In the genomic region with DNA sequence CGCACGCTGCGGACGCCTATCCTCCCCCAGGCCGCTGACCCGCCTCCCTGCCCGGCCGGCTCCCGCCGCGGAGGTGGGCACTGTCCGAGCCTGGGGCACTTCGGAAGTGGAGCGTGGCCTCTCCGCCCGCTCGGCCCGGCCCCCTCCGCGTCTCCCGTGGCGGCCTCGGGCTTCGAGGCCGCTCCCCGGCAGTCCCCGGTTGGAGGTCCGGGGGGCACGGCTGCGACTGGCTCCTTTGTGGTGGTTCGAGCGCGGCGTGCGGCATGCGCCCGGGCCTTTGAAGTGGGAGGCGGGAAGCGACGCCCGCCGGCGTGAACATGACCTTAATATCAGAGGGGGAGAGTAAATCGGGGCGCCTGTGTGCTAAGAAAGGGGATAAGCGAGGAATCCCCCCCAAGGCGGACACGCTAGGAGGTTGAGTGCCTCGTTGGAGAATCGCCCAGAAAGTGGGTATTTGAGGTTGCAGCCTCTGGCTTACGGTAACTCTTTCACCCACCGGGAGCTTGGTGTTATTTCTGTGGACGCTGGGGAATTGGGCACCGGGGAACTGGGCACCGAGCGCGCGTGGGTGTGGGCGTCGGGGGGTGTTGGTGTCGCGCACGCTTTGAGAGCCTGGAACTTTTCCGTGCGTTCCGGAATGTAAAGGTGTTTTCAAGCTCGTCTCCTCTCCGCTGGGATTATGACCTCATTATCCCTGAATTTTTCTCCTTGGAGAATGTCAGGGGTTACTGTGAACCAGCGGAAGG, we compare ENCODE assay signal across 8 cellular contexts. TPM values are rescaled to one million over a fixed set of nuclear protein-coding genes. Genes with fewer than 3 reads are reported as not detected.
A peak's percentile ranks its signal among the peaks of the same experiment; 100 is the strongest.
DNase-seq lines count a peak whose midpoint lies in the region; ATAC-seq and TF ChIP-seq lines count a peak whose summit lies in the region.

No MANE protein-coding gene starts in this region.

- in situ Hi-C loops in T47D (cut with HindIII; ENCODE audit: low pct_unique_long_range_greater_than_20kb, low sequenced_read_pairs): no loop called here

- H3K4me3 ChIP-seq in kidney epithelial cell (ENCODE audit: low read depth, low read length): peak overlapping the region; percentile 64

- no peaks in the 10 kb centered on the region for H3K27me3 ChIP-seq in kidney epithelial cell (ENCODE audit: control insufficient read depth, insufficient read depth, low read length)

- no peaks in the 10 kb centered on the region for H3K36me3 ChIP-seq in kidney epithelial cell (ENCODE audit: control insufficient read depth, insufficient read depth, low read length)

- no peak for TF ChIP-seq CTCF in kidney epithelial cell (IDR thresholded peaks at IDR 0.05; ENCODE audit: insufficient read depth, low read length, poor library complexity, severe bottlenecking)

- ATAC-seq in GM19324 (IDR thresholded peaks at IDR 0.05; ENCODE audit: low FRiP score, unreplicated experiment): peak; percentile 50
- ATAC-seq in HG03378 (IDR thresholded peaks at IDR 0.05; ENCODE audit: unreplicated experiment): peak; percentile 25

- DNase-seq in AG08396 (ENCODE audit: low spot score) (peak; percentile 22), T-helper 2 cell (peak; percentile 7 to 49 (median 24)), T47D (ENCODE audit: low read depth in 1 of 2, low spot score in 1 of 2) (peak; percentile 39 to 43), kidney epithelial cell (ENCODE audit: low read depth) (no peak), SKM-1 treated with dmso at 0.1 percent for 144 hours (lab: John Stamatoyannopoulos, UW; ENCODE audit: unreplicated experiment) (no peak)
- DNase-seq in stimulated activated CD4-positive, alpha-beta T cell treated with anti-CD3 and anti-CD28 coated beads, Interleukin-4, amount 100 ng/mL, for 48 hours (ENCODE audit: low read depth in 2 of 2): peak; percentile 30 to 35

RNA-seq across cellular contexts. Expression of a gene that starts 0.6 kb away (rescaled TPM):
- 6.9 and 11.7 TPM in 2 replicates for total RNA-seq in kidney epithelial cell

RNA-seq across cellular contexts. Expression of a gene that starts 41.1 kb away (rescaled TPM):
- total RNA-seq in kidney epithelial cell: 9.7 and 10.6 TPM in 2 replicates

RNA-seq across cellular contexts. Expression of a gene that starts 41.1 kb away (rescaled TPM):
- 12.0 and 13.4 TPM in 2 replicates for total RNA-seq in kidney epithelial cell

RNA-seq across cellular contexts. Expression of a gene that starts 41.4 kb away (rescaled TPM):
- total RNA-seq in kidney epithelial cell: 1.9 TPM in 1 of 2 replicates, not detected in the other

Comparison
In these comparisons a context has a peak if more than half of its experiments do, and no peak if none do; other contexts are left out.
1. DNase-seq: peak in AG08396 (single experiment), T-helper 2 cell (5 of 5), T47D (2 of 2) and stimulated activated CD4-positive, alpha-beta T cell treated with anti-CD3 and anti-CD28 coated beads, Interleukin-4, amount 100 ng/mL, for 48 hours (2 of 2); none in kidney epithelial cell (single experiment) and SKM-1 treated with dmso at 0.1 percent for 144 hours (single experiment).